ENCODE assay signal across 13 cellular contexts in the genomic region with DNA sequence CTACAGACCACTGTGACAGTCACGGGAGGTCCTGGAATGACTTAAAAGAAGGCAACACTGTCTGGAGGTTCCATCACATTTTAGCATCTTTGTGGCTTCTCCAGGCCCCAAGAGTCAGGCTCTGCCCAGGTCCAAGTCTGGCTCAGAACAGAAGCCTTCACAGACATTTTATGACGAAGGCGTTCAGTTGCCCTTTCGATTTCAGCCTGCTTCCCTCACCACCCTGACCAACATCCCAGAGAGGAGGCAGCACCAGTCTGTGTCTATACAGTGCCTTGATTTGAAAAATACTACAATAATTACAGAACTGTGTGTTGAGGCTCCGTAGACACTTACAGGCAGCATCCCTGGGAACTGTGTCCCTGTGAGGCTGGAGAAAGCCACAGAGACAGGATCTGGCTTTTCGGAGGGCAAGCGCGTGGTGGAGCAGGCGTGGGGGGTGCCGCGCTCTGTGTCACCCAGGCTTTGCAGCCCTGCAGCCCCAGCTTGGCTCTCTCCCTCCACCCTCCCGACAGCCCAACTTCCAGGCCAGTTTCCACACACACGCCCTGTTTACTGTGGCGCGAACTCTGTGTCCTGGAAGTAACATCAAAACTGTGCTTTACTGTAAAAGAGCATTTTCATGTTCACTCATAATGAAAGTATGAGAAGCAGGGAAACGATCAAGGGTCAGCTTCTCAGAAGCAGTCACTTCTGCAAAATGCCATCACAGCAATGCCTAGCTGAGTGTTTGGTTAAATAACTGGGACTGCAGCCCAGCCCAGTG.
A peak's percentile ranks its signal among the peaks of the same experiment; 100 is the strongest.
DNase-seq lines count a peak whose midpoint lies in the region; ATAC-seq and TF ChIP-seq lines count a peak whose summit lies in the region.
"Had no signal": no experiment of that assay in that cellular context is flagged by ENCODE, and none has a peak within 500 bp of the region (broad histone marks: within the 10 kb centered on the region; RNA-seq: fewer than 3 reads in every experiment).

No MANE protein-coding gene starts in this region.

- peak overlapping the region; percentile 29; the same call in 1 of the 2 replicates for H3K27ac ChIP-seq in MM.1S (ENCODE audit: low read length)
- no peak overlapping the region for H3K27ac ChIP-seq in neuronal stem cell (replicated peaks; ENCODE audit: low read length)
- H3K27ac ChIP-seq in substantia nigra (ENCODE audit: low read depth, low read length, poor library complexity, severe bottlenecking) = no peak overlapping the region

- no peak overlapping the region for H2BK5ac ChIP-seq in neuronal stem cell (ENCODE audit: low read length)

- H4K91ac ChIP-seq in neuronal stem cell (ENCODE audit: low read depth, low read length, poor library complexity) = no peak overlapping the region

- TF ChIP-seq CTCF in MM.1S (IDR thresholded peaks at IDR 0.05; ENCODE audit: low read length) (no peak), omental fat pad (IDR thresholded peaks at IDR 0.05) (no peak)

- no peak overlapping the region for H3K23ac ChIP-seq in neuronal stem cell (ENCODE audit: low read depth, low read length, poor library complexity)

- H3K4ac ChIP-seq in neuronal stem cell (ENCODE audit: low read length) = no peak overlapping the region

- WGBS in neuronal stem cell (ENCODE audit: extremely low coverage in 2 of 2, insufficient read length in 2 of 2, insufficient replicate concordance in 1 of 2), 2 donors = no CpG with 5 or more reads among the region's 16 CpGs

- peak overlapping the region; percentile 25 for H3K18ac ChIP-seq in neuronal stem cell (ENCODE audit: low read length)

- H2BK12ac ChIP-seq in neuronal stem cell (ENCODE audit: low read length) = no peak overlapping the region

- DNase-seq in MM.1S (peak; percentile 8), neuronal stem cell (ENCODE audit: low spot score) (no peak), omental fat pad (ENCODE audit: low spot score) (no peak), substantia nigra (lab: John Stamatoyannopoulos, UW) (no peak), ACHN (no peak), amniotic stem cell (lab: John Stamatoyannopoulos, UW) (no peak)
- DNase-seq: activated CD4-positive, alpha-beta T cell treated with anti-CD3 and anti-CD28 coated beads, Interleukin-2, amount 50 U/mL, for 48 hours; activated naive CD4-positive, alpha-beta T cell treated with anti-CD3 and anti-CD28 coated beads for 36 hours; esophagus squamous epithelium; NCI-H187; T-cell had no signal

- no peaks in the 10 kb centered on the region for H3K9me3 ChIP-seq in MM.1S (replicated peaks; ENCODE audit: insufficient read depth, low read length)
- no peaks in the 10 kb centered on the region for H3K9me3 ChIP-seq in neuronal stem cell (replicated peaks in 1 of 2; ENCODE audit: control insufficient read depth in 2 of 2, insufficient read depth in 1 of 2, low read depth in 1 of 2, low read length in 2 of 2)
- H3K9me3 ChIP-seq: esophagus squamous epithelium had no signal

- in situ Hi-C loops in ACHN (cut with HindIII; ENCODE audit: low pct_ligation_motif_present, low pct_unique_long_range_greater_than_20kb, low sequenced_read_pairs) = no loop called here

- no peak overlapping the region for H2BK120ac ChIP-seq in neuronal stem cell (ENCODE audit: low read depth, low read length)

- H2BK15ac ChIP-seq in neuronal stem cell (ENCODE audit: low read length) = no peak overlapping the region

- no peaks in the 10 kb centered on the region for H3K79me2 ChIP-seq in MM.1S (ENCODE audit: low read length)

- H2AFZ ChIP-seq in MM.1S (ENCODE audit: low read length) = peak overlapping the region; percentile 85
- no peak overlapping the region for H2AFZ ChIP-seq in neuronal stem cell (ENCODE audit: low read length)

- H3K4me2 ChIP-seq in MM.1S (ENCODE audit: low read depth, low read length) = peak overlapping the region; percentile 63
- H3K4me2 ChIP-seq in neuronal stem cell (ENCODE audit: insufficient read depth, low read length, poor library complexity, severe bottlenecking) = no peak overlapping the region

- ATAC-seq in GM18505 (IDR thresholded peaks at IDR 0.05; ENCODE audit: unreplicated experiment) = peak; percentile 61
- ATAC-seq in GM21528 (IDR thresholded peaks at IDR 0.05; ENCODE audit: low FRiP score, unreplicated experiment) = peak; percentile 47
- ATAC-seq in omental fat pad (ENCODE audit: low FRiP score) = no peak
- ATAC-seq: T-cell had no signal

- H3K14ac ChIP-seq in neuronal stem cell (ENCODE audit: low read length) = no peak overlapping the region

- H3F3A ChIP-seq in MM.1S (ENCODE audit: insufficient read depth, low read length) = no peaks in the 10 kb centered on the region

- H3K27me3 ChIP-seq in MM.1S (replicated peaks; ENCODE audit: insufficient read depth, low read length) (no peaks in the 10 kb centered on the region), neuronal stem cell (ENCODE audit: control insufficient read depth in 3 of 3, insufficient read depth in 3 of 3, low read depth in 1 of 3, low read length in 3 of 3) (peaks cover 0 to 3% (median 0%) of the 10 kb centered on the region in 3 experiments)

- no peak overlapping the region for H2AK5ac ChIP-seq in neuronal stem cell (ENCODE audit: low read depth, low read length)

- TF ChIP-seq POLR2A in GM18505 (IDR thresholded peaks at IDR 0.05; ENCODE audit: borderline replicate concordance, extremely low read depth, insufficient read depth, insufficient read length) = no peak

- no peak overlapping the region for H4K8ac ChIP-seq in neuronal stem cell (ENCODE audit: low read depth, low read length)

- H3K79me1 ChIP-seq in neuronal stem cell (ENCODE audit: low read depth, low read length) = no peaks in the 10 kb centered on the region

- H3K4me1 ChIP-seq in MM.1S (ENCODE audit: low read length) = no peaks in the 10 kb centered on the region
- H3K4me1 ChIP-seq in neuronal stem cell (ENCODE audit: control insufficient read depth in 2 of 2, insufficient read depth in 1 of 2, low read depth in 1 of 2, low read length in 2 of 2) = peaks cover 0 to 6% of the 10 kb centered on the region in 2 donors
- H3K4me1 ChIP-seq: esophagus squamous epithelium had no signal

- no peaks in the 10 kb centered on the region for H3K9me2 ChIP-seq in MM.1S (replicated peaks; ENCODE audit: insufficient read depth, low read length)

- no peaks in the 10 kb centered on the region for H4K20me1 ChIP-seq in MM.1S (ENCODE audit: insufficient read depth, low read length)

- H3K9ac ChIP-seq in MM.1S (ENCODE audit: low read length) = peak overlapping the region; percentile 39; the same call in 1 of the 2 replicates
- no peak overlapping the region for H3K9ac ChIP-seq in neuronal stem cell (ENCODE audit: low read depth, low read length, poor library complexity)

- H3K36me3 ChIP-seq in MM.1S (replicated peaks; ENCODE audit: insufficient read depth, low read length) (no peaks in the 10 kb centered on the region), neuronal stem cell (replicated peaks in 1 of 2; ENCODE audit: control insufficient read depth in 2 of 2, insufficient read depth in 2 of 2, low read length in 2 of 2) (no peaks in the 10 kb centered on the region)
- H3K36me3 ChIP-seq: esophagus squamous epithelium had no signal

- H3K4me3 ChIP-seq in MM.1S (ENCODE audit: low read length) = peak overlapping the region; percentile 54
- no peak overlapping the region for H3K4me3 ChIP-seq in neuronal stem cell (ENCODE audit: low read length in 2 of 2)
